1 cellular context compared by ENCODE assay signal in the genomic region with DNA sequence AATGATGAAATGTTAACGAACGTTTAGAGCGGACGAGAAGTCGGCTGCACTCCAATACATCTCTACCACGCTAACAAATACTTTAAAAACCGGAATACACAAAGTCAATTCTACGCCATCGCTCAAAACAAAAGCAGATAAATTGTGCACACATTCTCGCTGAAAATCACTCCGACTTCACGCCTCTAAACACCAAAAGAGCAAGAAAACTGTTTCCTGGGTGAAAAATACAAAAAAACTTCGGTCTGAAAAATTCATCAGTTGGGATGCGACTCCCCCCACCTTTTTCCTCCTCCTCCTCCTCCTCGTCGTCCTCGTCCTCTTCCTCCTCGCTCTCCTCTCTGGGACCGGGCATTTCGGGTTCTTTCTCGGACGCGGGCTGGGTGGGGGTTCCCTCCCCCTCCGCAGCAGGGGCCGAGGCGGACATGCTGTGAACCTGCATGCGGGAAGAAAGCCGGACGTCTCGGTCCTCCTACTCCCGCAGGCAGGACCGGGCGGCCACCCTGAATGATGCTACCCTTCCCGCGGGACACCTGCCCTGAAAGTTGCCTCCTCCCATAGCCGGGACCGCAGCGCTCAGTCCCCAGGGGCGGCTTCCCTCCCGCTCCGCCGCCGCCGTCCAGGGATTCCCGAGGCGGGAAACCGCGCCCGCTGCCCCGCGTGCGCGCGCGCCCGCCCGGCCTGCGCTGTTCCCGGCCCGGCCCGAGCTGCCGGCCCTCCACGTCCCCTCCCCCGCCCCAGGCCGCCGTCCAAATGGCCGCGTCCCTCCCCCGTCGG.
TF ChIP-seq lines count a peak whose summit lies in the region.

No MANE protein-coding gene starts in this region.

TF ChIP-seq in HepG2, 621 proteins besides CTCF, POLR2A, EP300 and RAD21 (continued from another document and continues in another):
- TF ChIP-seq ZKSCAN1 (IDR thresholded peaks at IDR 0.05; ENCODE audit: low read length): no peak
- TF ChIP-seq ZNF678 (CRISPR knock-in tag; IDR thresholded peaks at IDR 0.05): no peak; the same call in 1 of the 2 replicates
- TF ChIP-seq PAX8 (CRISPR knock-in tag; IDR thresholded peaks at IDR 0.05; ENCODE audit: borderline replicate concordance): no peak
- TF ChIP-seq ZBTB34 (CRISPR knock-in tag; IDR thresholded peaks at IDR 0.05): no peak
- no peak for TF ChIP-seq SMAD3 (CRISPR knock-in tag; IDR thresholded peaks at IDR 0.05)
- TF ChIP-seq ZNF225 (CRISPR knock-in tag; IDR thresholded peaks at IDR 0.05): no peak
- 0 out of 2 replicates have a peak, but pooled peaks have one; percentile 54 for TF ChIP-seq GZF1 (CRISPR knock-in tag; IDR thresholded peaks at IDR 0.05)
- TF ChIP-seq ZNF3 (CRISPR knock-in tag; IDR thresholded peaks at IDR 0.05): no peak
- no peak for TF ChIP-seq HDAC6 (IDR thresholded peaks at IDR 0.05; ENCODE audit: low read depth, low read length)
- no peak for TF ChIP-seq ZNF280D (CRISPR knock-in tag; IDR thresholded peaks at IDR 0.05)
- no peak for TF ChIP-seq ZNF451 (CRISPR knock-in tag; IDR thresholded peaks at IDR 0.05)
- no peak for TF ChIP-seq ZNF775 (CRISPR knock-in tag; IDR thresholded peaks at IDR 0.05; ENCODE audit: borderline replicate concordance)
- TF ChIP-seq GPN1 (CRISPR knock-in tag; IDR thresholded peaks at IDR 0.05; ENCODE audit: borderline replicate concordance): no peak
- no peak for TF ChIP-seq ZNF788 (CRISPR knock-in tag; IDR thresholded peaks at IDR 0.05; ENCODE audit: borderline replicate concordance)
- TF ChIP-seq SYNCRIP (IDR thresholded peaks at IDR 0.05; ENCODE audit: insufficient read depth, low read depth, low read length): no peak
- no peak for TF ChIP-seq NR1H2 (CRISPR knock-in tag; IDR thresholded peaks at IDR 0.05; ENCODE audit: borderline replicate concordance, low read depth)
- TF ChIP-seq GATA4 (IDR thresholded peaks at IDR 0.05; ENCODE audit: borderline replicate concordance, low read depth): no peak
- TF ChIP-seq, protein P1, sequence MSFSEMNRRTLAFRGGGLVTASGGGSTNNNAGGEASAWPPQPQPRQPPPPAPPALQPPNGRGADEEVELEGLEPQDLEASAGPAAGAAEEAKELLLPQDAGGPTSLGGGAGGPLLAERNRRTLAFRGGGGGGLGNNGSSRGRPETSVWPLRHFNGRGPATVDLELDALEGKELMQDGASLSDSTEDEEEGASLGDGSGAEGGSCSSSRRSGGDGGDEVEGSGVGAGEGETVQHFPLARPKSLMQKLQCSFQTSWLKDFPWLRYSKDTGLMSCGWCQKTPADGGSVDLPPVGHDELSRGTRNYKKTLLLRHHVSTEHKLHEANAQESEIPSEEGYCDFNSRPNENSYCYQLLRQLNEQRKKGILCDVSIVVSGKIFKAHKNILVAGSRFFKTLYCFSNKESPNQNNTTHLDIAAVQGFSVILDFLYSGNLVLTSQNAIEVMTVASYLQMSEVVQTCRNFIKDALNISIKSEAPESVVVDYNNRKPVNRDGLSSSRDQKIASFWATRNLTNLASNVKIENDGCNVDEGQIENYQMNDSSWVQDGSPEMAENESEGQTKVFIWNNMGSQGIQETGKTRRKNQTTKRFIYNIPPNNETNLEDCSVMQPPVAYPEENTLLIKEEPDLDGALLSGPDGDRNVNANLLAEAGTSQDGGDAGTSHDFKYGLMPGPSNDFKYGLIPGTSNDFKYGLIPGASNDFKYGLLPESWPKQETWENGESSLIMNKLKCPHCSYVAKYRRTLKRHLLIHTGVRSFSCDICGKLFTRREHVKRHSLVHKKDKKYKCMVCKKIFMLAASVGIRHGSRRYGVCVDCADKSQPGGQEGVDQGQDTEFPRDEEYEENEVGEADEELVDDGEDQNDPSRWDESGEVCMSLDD (CRISPR knock-in tag; IDR thresholded peaks at IDR 0.05; ENCODE audit: borderline replicate concordance): no peak
- TF ChIP-seq ZNF274 (CRISPR knock-in tag; IDR thresholded peaks at IDR 0.05): peak; percentile 50; the same call in 1 of the 2 replicates
- TF ChIP-seq SMAD9 (CRISPR knock-in tag; IDR thresholded peaks at IDR 0.05): no peak
- TF ChIP-seq CBFB (CRISPR knock-in tag; IDR thresholded peaks at IDR 0.05): no peak
- no peak for TF ChIP-seq ZNF605 (CRISPR knock-in tag; IDR thresholded peaks at IDR 0.05)
- no peak for TF ChIP-seq ZNF354B (CRISPR knock-in tag; IDR thresholded peaks at IDR 0.05)
- no peak for TF ChIP-seq ATF1 (CRISPR knock-in tag; IDR thresholded peaks at IDR 0.05)
- no peak for TF ChIP-seq SIN3A (IDR thresholded peaks at IDR 0.05; ENCODE audit: borderline replicate concordance, low read depth, low read length)
- TF ChIP-seq ZBTB3 (CRISPR knock-in tag; IDR thresholded peaks at IDR 0.05; ENCODE audit: borderline replicate concordance, low read depth): no peak; the same call in 1 of the 2 replicates
- 0 out of 2 replicates have a peak, but pooled peaks have one; percentile 75 for TF ChIP-seq DNMT3B (CRISPR knock-in tag; conservative IDR thresholded peaks at IDR 0.05)
- TF ChIP-seq KDM2A (CRISPR knock-in tag; IDR thresholded peaks at IDR 0.05; ENCODE audit: borderline replicate concordance, low read depth): no peak
- TF ChIP-seq, protein P2, sequence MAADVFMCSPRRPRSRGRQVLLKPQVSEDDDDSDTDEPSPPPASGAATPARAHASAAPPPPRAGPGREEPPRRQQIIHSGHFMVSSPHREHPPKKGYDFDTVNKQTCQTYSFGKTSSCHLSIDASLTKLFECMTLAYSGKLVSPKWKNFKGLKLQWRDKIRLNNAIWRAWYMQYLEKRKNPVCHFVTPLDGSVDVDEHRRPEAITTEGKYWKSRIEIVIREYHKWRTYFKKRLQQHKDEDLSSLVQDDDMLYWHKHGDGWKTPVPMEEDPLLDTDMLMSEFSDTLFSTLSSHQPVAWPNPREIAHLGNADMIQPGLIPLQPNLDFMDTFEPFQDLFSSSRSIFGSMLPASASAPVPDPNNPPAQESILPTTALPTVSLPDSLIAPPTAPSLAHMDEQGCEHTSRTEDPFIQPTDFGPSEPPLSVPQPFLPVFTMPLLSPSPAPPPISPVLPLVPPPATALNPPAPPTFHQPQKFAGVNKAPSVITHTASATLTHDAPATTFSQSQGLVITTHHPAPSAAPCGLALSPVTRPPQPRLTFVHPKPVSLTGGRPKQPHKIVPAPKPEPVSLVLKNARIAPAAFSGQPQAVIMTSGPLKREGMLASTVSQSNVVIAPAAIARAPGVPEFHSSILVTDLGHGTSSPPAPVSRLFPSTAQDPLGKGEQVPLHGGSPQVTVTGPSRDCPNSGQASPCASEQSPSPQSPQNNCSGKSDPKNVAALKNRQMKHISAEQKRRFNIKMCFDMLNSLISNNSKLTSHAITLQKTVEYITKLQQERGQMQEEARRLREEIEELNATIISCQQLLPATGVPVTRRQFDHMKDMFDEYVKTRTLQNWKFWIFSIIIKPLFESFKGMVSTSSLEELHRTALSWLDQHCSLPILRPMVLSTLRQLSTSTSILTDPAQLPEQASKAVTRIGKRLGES (CRISPR knock-in tag; IDR thresholded peaks at IDR 0.05; ENCODE audit: borderline replicate concordance): no peak; the same call in 1 of the 2 replicates
- TF ChIP-seq ZNF205 (CRISPR knock-in tag; IDR thresholded peaks at IDR 0.05): no peak
- no peak; the same call in 1 of the 2 replicates for TF ChIP-seq MXD1 (CRISPR knock-in tag; IDR thresholded peaks at IDR 0.05)
- no peak for TF ChIP-seq TBP (CRISPR knock-in tag; IDR thresholded peaks at IDR 0.05)
- TF ChIP-seq TCF7L2 (IDR thresholded peaks at IDR 0.05; ENCODE audit: low read depth, low read length): no peak
- TF ChIP-seq ZNF430 (CRISPR knock-in tag; IDR thresholded peaks at IDR 0.05): no peak; the same call in 1 of the 2 replicates
- TF ChIP-seq ETV5 (CRISPR knock-in tag; IDR thresholded peaks at IDR 0.05; ENCODE audit: borderline replicate concordance): no peak
- TF ChIP-seq ZFX (CRISPR knock-in tag; IDR thresholded peaks at IDR 0.05; ENCODE audit: low read depth): no peak
- TF ChIP-seq, protein P3, sequence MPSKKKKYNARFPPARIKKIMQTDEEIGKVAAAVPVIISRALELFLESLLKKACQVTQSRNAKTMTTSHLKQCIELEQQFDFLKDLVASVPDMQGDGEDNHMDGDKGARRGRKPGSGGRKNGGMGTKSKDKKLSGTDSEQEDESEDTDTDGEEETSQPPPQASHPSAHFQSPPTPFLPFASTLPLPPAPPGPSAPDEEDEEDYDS (CRISPR knock-in tag; IDR thresholded peaks at IDR 0.05): 0 out of 2 replicates have a peak, but pooled peaks have one; percentile 15
- no peak for TF ChIP-seq ZNF407 (CRISPR knock-in tag; IDR thresholded peaks at IDR 0.05; ENCODE audit: not compliant biosample characterization)
